Comparison of ENCODE assay signal across 13 cellular contexts in the genomic region with DNA sequence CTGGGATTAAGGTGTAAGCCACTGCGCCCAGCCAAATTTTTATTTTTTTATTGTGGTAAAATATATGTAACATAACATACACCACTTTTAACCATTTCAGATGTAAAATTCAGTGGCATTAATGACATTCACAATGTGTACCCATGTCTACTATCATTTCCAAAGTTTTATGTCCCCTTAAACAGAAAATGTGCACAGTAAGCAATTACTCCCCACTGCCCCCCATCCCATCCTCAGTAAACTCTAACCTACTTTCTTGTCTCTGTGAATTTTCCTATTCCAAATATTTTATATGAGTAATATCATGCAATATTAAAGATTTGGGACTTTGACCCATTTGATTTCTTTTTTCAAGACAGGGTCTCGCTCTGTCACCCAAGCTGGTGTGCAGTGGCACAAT. TPM values are rescaled to one million over a fixed set of nuclear protein-coding genes. Genes with fewer than 3 reads are reported as not detected.
DNase-seq lines count a peak whose midpoint lies in the region; ATAC-seq, FAIRE-seq and TF ChIP-seq lines count a peak whose summit lies in the region.
"Had no signal": no experiment of that assay in that cellular context is flagged by ENCODE, and none has a peak within 500 bp of the region (broad histone marks: within the 10 kb centered on the region; RNA-seq: fewer than 3 reads in every experiment).

No MANE protein-coding gene starts in this region.

- WGBS in A549 (ENCODE audit: missing lambda C conversion rate) = 94% methylated on average over 2 of the region's 2 CpGs
- WGBS in K562 (ENCODE audit: insufficient coverage, low coverage, missing lambda C conversion rate) = 97% methylated on average over 2 of the region's 2 CpGs

- no peaks in the 10 kb centered on the region for H3K9me1 ChIP-seq in K562 (ENCODE audit: control insufficient read depth, insufficient read depth, low read length)

- intact Hi-C loops in K562 (cut with micrococcal nuclease) = no loop called here

- peaks cover 74% of the 10 kb centered on the region for H3K36me3 ChIP-seq in K562 (ENCODE audit: control insufficient read depth, insufficient read depth, low read length)

- in situ Hi-C loops in K562 (cut with MboI) = no loop called here

- H3K4me1 ChIP-seq in A549 (peaks cover 29% of the 10 kb centered on the region), K562 (replicated peaks in 1 of 2; ENCODE audit: control insufficient read depth in 2 of 2, insufficient read depth in 2 of 2, low read length in 2 of 2) (no peaks in the 10 kb centered on the region)
- H3K4me1 ChIP-seq: BLaER1 treated with 17β-estradiol and CSF1 and Interleukin-3, amounts not matched to agents 10 nM and 100 nM had no signal

- TF ChIP-seq EP300 in A549 (IDR thresholded peaks at IDR 0.05) = no peak
- TF ChIP-seq EP300 in K562 (IDR thresholded peaks at IDR 0.05; ENCODE audit: low read length) = no peak

- no peaks in the 10 kb centered on the region for H3K9me3 ChIP-seq in A549
- no peaks in the 10 kb centered on the region for H3K9me3 ChIP-seq in K562 (replicated peaks; ENCODE audit: control insufficient read depth, insufficient read depth, low read depth, low read length)
- H3K9me3 ChIP-seq: BLaER1 treated with 17β-estradiol and CSF1 and Interleukin-3, amounts not matched to agents 10 nM and 100 nM had no signal

- no peak overlapping the region for H2AFZ ChIP-seq in K562 (ENCODE audit: low read depth, low read length)

- H3K27ac ChIP-seq in A549 (no peak overlapping the region), K562 (ENCODE audit: extremely low read depth, low read depth, low read length) (no peak overlapping the region)
- H3K27ac ChIP-seq: BLaER1 treated with 17β-estradiol and CSF1 and Interleukin-3, amounts not matched to agents 10 nM and 100 nM had no signal

- TF ChIP-seq CTCF in A549 (IDR thresholded peaks at IDR 0.05) = no peak
- no peak for TF ChIP-seq CTCF in K562 (IDR thresholded peaks at IDR 0.05 in 2 of 3, conservative IDR thresholded peaks at IDR 0.05 in 1 of 3; ENCODE audit: insufficient read depth in 2 of 3, low read depth in 1 of 3, low read length in 3 of 3)

- CTCF ChIA-PET in A549 (lab: Yijun Ruan, JAX) = interaction anchor here (0.7 to 6.1 kb wide), 5 partner anchors 9 to 20 kb away, joined by 3 to 34 read pairs (median 3); a partner anchor contains a TSS
- CTCF ChIA-PET in K562 (lab: Yijun Ruan, JAX; ENCODE audit: low intra/inter-chr PET ratio) = no interaction called here

- no TSS peak for BruUV-seq in K562 (replicated peaks; lab: Mats Ljungman, UMichigan)

- H3K9ac ChIP-seq in K562 (ENCODE audit: insufficient read depth in 1 of 2, low read depth in 2 of 2, low read length in 2 of 2) = no peak overlapping the region
- H3K9ac ChIP-seq: BLaER1 treated with 17β-estradiol and CSF1 and Interleukin-3, amounts not matched to agents 10 nM and 100 nM had no signal

- ATAC-seq in A549 (no peak), K562 (no peak)
- ATAC-seq: CD8-positive, alpha-beta T cell had no signal

- TF ChIP-seq RAD21 in A549 (conservative IDR thresholded peaks at IDR 0.05 in 1 of 2, IDR thresholded peaks at IDR 0.05 in 1 of 2) = no peak
- no peak for TF ChIP-seq RAD21 in K562 (CRISPR knock-in tag; conservative IDR thresholded peaks at IDR 0.05 in 1 of 2, IDR thresholded peaks at IDR 0.05 in 1 of 2)

- no peak for TF ChIP-seq POLR2A in A549 (IDR thresholded peaks at IDR 0.05; ENCODE audit: low read length)
- no peak for TF ChIP-seq POLR2A in K562 (conservative IDR thresholded peaks at IDR 0.05)

- POLR2A ChIA-PET in A549 (lab: Yijun Ruan, JAX) (interaction anchor here (0.5 kb wide), 2 partner anchors 38 to 120 kb away, joined by 3 read pairs; no protein-coding TSS in a partner anchor), K562 (lab: Yijun Ruan, JAX) (interaction anchor here (0.7 to 7.2 kb wide), 3 partner anchors 8 to 12 kb away, joined by 3 to 53 read pairs (median 29); no protein-coding TSS in a partner anchor)

- no peaks in the 10 kb centered on the region for H3K27me3 ChIP-seq in K562 (ENCODE audit: control insufficient read depth in 2 of 2, insufficient read depth in 2 of 2, low read length in 2 of 2)
- H3K27me3 ChIP-seq: BLaER1 treated with 17β-estradiol and CSF1 and Interleukin-3, amounts not matched to agents 10 nM and 100 nM had no signal

- DNase-seq in A549 (ENCODE audit: low read depth in 1 of 2, low spot score in 1 of 2) = no peak
- no peak for DNase-seq in K562 (ENCODE audit: extremely low read depth in 1 of 4, low spot score in 3 of 4)
- DNase-seq in activated effector memory CD4-positive, alpha-beta T cell treated with Interleukin-2 at 50 U/mL for 16 hours = no peak
- DNase-seq in UCSD-AML1 (lab: John Stamatoyannopoulos, UW; ENCODE audit: unreplicated experiment) = no peak
- DNase-seq: 8988T; Calu3; CD8-positive, alpha-beta T cell; DMS79 treated with DMSO at 0.1 percent for 48 hours; GF-D8; GOT3; H9 had no signal

- no peaks in the 10 kb centered on the region for H3K79me2 ChIP-seq in K562 (ENCODE audit: control insufficient read depth, insufficient read depth, low read length)

- H4K20me1 ChIP-seq in K562 (replicated peaks; ENCODE audit: control insufficient read depth, insufficient read depth, low read length) = no peaks in the 10 kb centered on the region
- H4K20me1 ChIP-seq: BLaER1 treated with 17β-estradiol and CSF1 and Interleukin-3, amounts not matched to agents 10 nM and 100 nM had no signal

- no peak for FAIRE-seq in A549 (lab: Jason Lieb, UNC)
- no peak for FAIRE-seq in K562 (lab: Jason Lieb, UNC)
- FAIRE-seq: HTR-8/SVneo had no signal

- no peak overlapping the region for H3K4me3 ChIP-seq in A549
- no peak overlapping the region for H3K4me3 ChIP-seq in K562
- H3K4me3 ChIP-seq: BLaER1 treated with 17β-estradiol and CSF1 and Interleukin-3, amounts not matched to agents 10 nM and 100 nM had no signal

- H3K4me2 ChIP-seq in A549 (no peak overlapping the region), K562 (ENCODE audit: insufficient read depth, low read length) (no peak overlapping the region)
- H3K4me2 ChIP-seq: BLaER1 treated with 17β-estradiol and CSF1 and Interleukin-3, amounts not matched to agents 10 nM and 100 nM had no signal

RNA-seq across cellular contexts. Expression of a gene that starts 14.6 kb away (rescaled TPM):
- polyA plus RNA-seq in A549 (2011; rRNA removed) (0.50 and 0.53 TPM in 2 replicates), A549 (2017; fragmentation: RNase III; extraction: RNeasy Plus Mini Kit Qiagen cat#74134 plus additional on column Dnase treatment) (1.1 to 1.3 TPM (median 1.1 TPM) in 3 replicates), K562 (2011; rRNA removed) (1.1 and 1.2 TPM in 2 replicates), K562 (2014; fragmentation: Illumina TruSeq; extraction: Trizol) (1.3 and 1.4 TPM in 2 replicates), K562 (2014; fragmentation: Nextera tagmentation; extraction: Ambion mirVana) (under 1 TPM; 0.06 TPM), K562 (2014; rRNA removed) (1.7 and 2.8 TPM in 2 replicates)
- 1.1 and 1.4 TPM in 2 replicates for polyA plus RNA-seq in A549 (2012; cell fraction: cytosol; rRNA removed)
- 1.6 and 2.1 TPM in 2 replicates for polyA plus RNA-seq in A549 (2012; cell fraction: nucleus; rRNA removed)
- 1.3 and 1.8 TPM in 2 replicates for polyA minus RNA-seq in A549 (2011; rRNA and poly(A)+ RNA removed)
- total RNA-seq in K562 (2011; cell fraction: chromatin; rRNA removed; ENCODE audit: low replicate concordance) = 4.4 and 10.2 TPM in 2 replicates
- total RNA-seq in K562 (2011; cell fraction: nucleolus; rRNA removed) = 5.1 and 6.3 TPM in 2 replicates
- 4.8 and 6.6 TPM in 2 replicates for total RNA-seq in K562 (2011; cell fraction: nucleoplasm; rRNA removed)
- total RNA-seq in K562 (2014; rRNA removed) (0.36 and 0.65 TPM in 2 replicates), K562 (2014; rRNA removed; fragmentation: Illumina TruSeq; extraction: Trizol) (0.38 and 0.44 TPM in 2 replicates), K562 (2015; rRNA removed; fragmentation: Illumina TruSeq; extraction: Trizol) (0.72 and 1.3 TPM in 2 replicates), K562 (2021) (1.9 and 2.2 TPM in 2 replicates)
- polyA plus RNA-seq in K562 (2011; cell fraction: cytosol; rRNA removed) = 1.4 and 3.2 TPM in 2 replicates
- polyA plus RNA-seq in K562 (2011; cell fraction: nucleus; rRNA removed) = 1.3 and 2.6 TPM in 2 replicates
- 0.85 and 0.87 TPM in 2 replicates for polyA plus RNA-seq in K562 (2012)
- polyA minus RNA-seq in K562 (2011; rRNA and poly(A)+ RNA removed) = 1.1 and 1.7 TPM in 2 replicates
- polyA minus RNA-seq in K562 (2011; cell fraction: cytosol; rRNA and poly(A)+ RNA removed) = 1.3 and 2.3 TPM in 2 replicates
- 1.5 and 1.7 TPM in 2 replicates for polyA minus RNA-seq in K562 (2011; cell fraction: nucleus; rRNA and poly(A)+ RNA removed)

RNA-seq across cellular contexts. Expression of a gene that starts 19.8 kb away (rescaled TPM):
- polyA plus RNA-seq in A549 (2011; rRNA removed) (133 and 170 TPM in 2 replicates), A549 (2017; fragmentation: RNase III; extraction: RNeasy Plus Mini Kit Qiagen cat#74134 plus additional on column Dnase treatment) (63.5 to 72.9 TPM (median 65.0 TPM) in 3 replicates), K562 (2011; rRNA removed) (203 and 301 TPM in 2 replicates), K562 (2014; fragmentation: Illumina TruSeq; extraction: Trizol) (217 and 250 TPM in 2 replicates), K562 (2014; fragmentation: Nextera tagmentation; extraction: Ambion mirVana) (100 to 1,000 TPM; 323 to 331 TPM), K562 (2014; rRNA removed) (174 and 176 TPM in 2 replicates)
- 98.9 and 104 TPM in 2 replicates for polyA plus RNA-seq in A549 (2012; cell fraction: cytosol; rRNA removed)
- polyA plus RNA-seq in A549 (2012; cell fraction: nucleus; rRNA removed) = 50.6 and 63.0 TPM in 2 replicates
- polyA minus RNA-seq in A549 (2011; rRNA and poly(A)+ RNA removed) = 74.9 and 76.0 TPM in 2 replicates
- 150 and 205 TPM in 2 replicates for total RNA-seq in K562 (2011; cell fraction: chromatin; rRNA removed; ENCODE audit: low replicate concordance)
- 107 and 124 TPM in 2 replicates for total RNA-seq in K562 (2011; cell fraction: nucleolus; rRNA removed)
- 132 and 160 TPM in 2 replicates for total RNA-seq in K562 (2011; cell fraction: nucleoplasm; rRNA removed)
- total RNA-seq in K562 (2014; rRNA removed) (43.1 and 58.1 TPM in 2 replicates), K562 (2014; rRNA removed; fragmentation: Illumina TruSeq; extraction: Trizol) (128 and 134 TPM in 2 replicates), K562 (2015; rRNA removed; fragmentation: Illumina TruSeq; extraction: Trizol) (87.2 and 87.6 TPM in 2 replicates), K562 (2021) (102 and 115 TPM in 2 replicates)
- polyA plus RNA-seq in K562 (2011; cell fraction: cytosol; rRNA removed) = 171 and 187 TPM in 2 replicates
- 65.7 and 92.6 TPM in 2 replicates for polyA plus RNA-seq in K562 (2011; cell fraction: nucleus; rRNA removed)
- polyA plus RNA-seq in K562 (2012) = 128 and 136 TPM in 2 replicates
- 163 and 220 TPM in 2 replicates for polyA minus RNA-seq in K562 (2011; rRNA and poly(A)+ RNA removed)
- 40.3 and 58.5 TPM in 2 replicates for polyA minus RNA-seq in K562 (2011; cell fraction: cytosol; rRNA and poly(A)+ RNA removed)
- 10.9 and 19.1 TPM in 2 replicates for polyA minus RNA-seq in K562 (2011; cell fraction: nucleus; rRNA and poly(A)+ RNA removed)

RNA-seq across cellular contexts. Expression of a gene that starts 33.2 kb away (rescaled TPM):
- 13.1 and 13.9 TPM in 2 replicates for polyA plus RNA-seq in A549 (2011; rRNA removed)
- 14.6 and 14.9 TPM in 2 replicates for polyA plus RNA-seq in A549 (2012; cell fraction: cytosol; rRNA removed)
- polyA plus RNA-seq in A549 (2012; cell fraction: nucleus; rRNA removed) = 25.3 and 26.0 TPM in 2 replicates
- 9.8 to 13.6 TPM (median 11.1 TPM) in 3 replicates for polyA plus RNA-seq in A549 (2017; fragmentation: RNase III; extraction: RNeasy Plus Mini Kit Qiagen cat#74134 plus additional on column Dnase treatment)
- 6.2 and 9.1 TPM in 2 replicates for polyA minus RNA-seq in A549 (2011; rRNA and poly(A)+ RNA removed)
- total RNA-seq in K562 (2011; cell fraction: chromatin; rRNA removed; ENCODE audit: low replicate concordance) = 163 and 258 TPM in 2 replicates
- total RNA-seq in K562 (2011; cell fraction: nucleolus; rRNA removed) = 156 and 166 TPM in 2 replicates
- total RNA-seq in K562 (2011; cell fraction: nucleoplasm; rRNA removed) = 187 and 194 TPM in 2 replicates
- total RNA-seq in K562 (2014; rRNA removed) = 17.2 and 17.7 TPM in 2 replicates
- 6.1 and 10.2 TPM in 2 replicates for total RNA-seq in K562 (2014; rRNA removed; fragmentation: Illumina TruSeq; extraction: Trizol)
- total RNA-seq in K562 (2015; rRNA removed; fragmentation: Illumina TruSeq; extraction: Trizol) = 11.4 and 14.4 TPM in 2 replicates
- total RNA-seq in K562 (2021) = 16.7 and 17.3 TPM in 2 replicates
- polyA plus RNA-seq in K562 (2011; rRNA removed) = 25.8 and 47.7 TPM in 2 replicates
- polyA plus RNA-seq in K562 (2011; cell fraction: cytosol; rRNA removed) = 28.0 and 36.5 TPM in 2 replicates
- polyA plus RNA-seq in K562 (2011; cell fraction: nucleus; rRNA removed) = 214 and 337 TPM in 2 replicates
- polyA plus RNA-seq in K562 (2012) = 17.4 and 29.8 TPM in 2 replicates
- polyA plus RNA-seq in K562 (2014; fragmentation: Illumina TruSeq; extraction: Trizol) = 15.4 and 16.5 TPM in 2 replicates
- 1 to 10 TPM; 3.3 to 5.6 TPM for polyA plus RNA-seq in K562 (2014; fragmentation: Nextera tagmentation; extraction: Ambion mirVana)
- polyA plus RNA-seq in K562 (2014; rRNA removed) = 24.5 and 30.1 TPM in 2 replicates
- polyA minus RNA-seq in K562 (2011; rRNA and poly(A)+ RNA removed) = 12.7 and 14.5 TPM in 2 replicates
- polyA minus RNA-seq in K562 (2011; cell fraction: cytosol; rRNA and poly(A)+ RNA removed) = 9.6 and 10.3 TPM in 2 replicates
- polyA minus RNA-seq in K562 (2011; cell fraction: nucleus; rRNA and poly(A)+ RNA removed) = 21.4 and 35.1 TPM in 2 replicates

RNA-seq across cellular contexts. Expression of a gene that starts 49.9 kb away (rescaled TPM):
- polyA plus RNA-seq in A549 (2011; rRNA removed) (7.7 and 12.2 TPM in 2 replicates), A549 (2017; fragmentation: RNase III; extraction: RNeasy Plus Mini Kit Qiagen cat#74134 plus additional on column Dnase treatment) (9.1 to 9.8 TPM (median 9.4 TPM) in 3 replicates), K562 (2011; rRNA removed) (7.3 and 12.5 TPM in 2 replicates), K562 (2014; fragmentation: Illumina TruSeq; extraction: Trizol) (6.3 and 11.5 TPM in 2 replicates), K562 (2014; fragmentation: Nextera tagmentation; extraction: Ambion mirVana) (under 1 TPM in 1 of 2 experiments, not detected in 1; 0.15 TPM), K562 (2014; rRNA removed) (7.5 and 7.7 TPM in 2 replicates)
- 12.1 and 17.1 TPM in 2 replicates for polyA plus RNA-seq in A549 (2012; cell fraction: cytosol; rRNA removed)
- 34.0 and 43.5 TPM in 2 replicates for polyA plus RNA-seq in A549 (2012; cell fraction: nucleus; rRNA removed)
- polyA minus RNA-seq in A549 (2011; rRNA and poly(A)+ RNA removed) = 16.6 and 23.1 TPM in 2 replicates
- 37.1 and 87.7 TPM in 2 replicates for total RNA-seq in K562 (2011; cell fraction: chromatin; rRNA removed; ENCODE audit: low replicate concordance)
- total RNA-seq in K562 (2011; cell fraction: nucleolus; rRNA removed) = 57.7 and 63.0 TPM in 2 replicates
- total RNA-seq in K562 (2011; cell fraction: nucleoplasm; rRNA removed) = 31.0 and 37.3 TPM in 2 replicates
- total RNA-seq in K562 (2014; rRNA removed) (11.4 and 14.0 TPM in 2 replicates), K562 (2014; rRNA removed; fragmentation: Illumina TruSeq; extraction: Trizol) (2.8 and 3.5 TPM in 2 replicates), K562 (2015; rRNA removed; fragmentation: Illumina TruSeq; extraction: Trizol) (5.4 and 6.9 TPM in 2 replicates), K562 (2021) (11.4 and 12.3 TPM in 2 replicates)
- polyA plus RNA-seq in K562 (2011; cell fraction: cytosol; rRNA removed) = 9.8 and 14.3 TPM in 2 replicates
- 49.8 and 57.1 TPM in 2 replicates for polyA plus RNA-seq in K562 (2011; cell fraction: nucleus; rRNA removed)
- 7.2 and 18.0 TPM in 2 replicates for polyA plus RNA-seq in K562 (2012)
- polyA minus RNA-seq in K562 (2011; rRNA and poly(A)+ RNA removed) = 5.9 and 7.6 TPM in 2 replicates
- polyA minus RNA-seq in K562 (2011; cell fraction: cytosol; rRNA and poly(A)+ RNA removed) = 9.4 and 11.3 TPM in 2 replicates
- polyA minus RNA-seq in K562 (2011; cell fraction: nucleus; rRNA and poly(A)+ RNA removed) = 16.4 and 29.1 TPM in 2 replicates

RNA-seq across cellular contexts. Expression of a gene that starts 59.4 kb away (rescaled TPM):
- polyA plus RNA-seq in A549 (2011; rRNA removed) (37.7 and 44.3 TPM in 2 replicates), A549 (2017; fragmentation: RNase III; extraction: RNeasy Plus Mini Kit Qiagen cat#74134 plus additional on column Dnase treatment) (25.1 to 27.9 TPM (median 26.9 TPM) in 3 replicates), K562 (2011; rRNA removed) (108 and 137 TPM in 2 replicates), K562 (2014; fragmentation: Illumina TruSeq; extraction: Trizol) (71.7 and 111 TPM in 2 replicates), K562 (2014; fragmentation: Nextera tagmentation; extraction: Ambion mirVana) (100 to 1,000 TPM in 1 of 2 experiments, 10 to 100 TPM in 1; 86.6 to 105 TPM), K562 (2014; rRNA removed) (96.2 and 114 TPM in 2 replicates)
- polyA plus RNA-seq in A549 (2012; cell fraction: cytosol; rRNA removed) = 15.2 and 16.3 TPM in 2 replicates
- polyA plus RNA-seq in A549 (2012; cell fraction: nucleus; rRNA removed) = 26.6 and 41.2 TPM in 2 replicates
- 42.1 and 52.9 TPM in 2 replicates for polyA minus RNA-seq in A549 (2011; rRNA and poly(A)+ RNA removed)
- total RNA-seq in K562 (2011; cell fraction: chromatin; rRNA removed; ENCODE audit: low replicate concordance) = 268 and 516 TPM in 2 replicates
- total RNA-seq in K562 (2011; cell fraction: nucleolus; rRNA removed) = 162 and 189 TPM in 2 replicates
- total RNA-seq in K562 (2011; cell fraction: nucleoplasm; rRNA removed) = 223 and 257 TPM in 2 replicates
- total RNA-seq in K562 (2014; rRNA removed) (77.8 and 83.6 TPM in 2 replicates), K562 (2014; rRNA removed; fragmentation: Illumina TruSeq; extraction: Trizol) (96.1 and 107 TPM in 2 replicates), K562 (2015; rRNA removed; fragmentation: Illumina TruSeq; extraction: Trizol) (72.5 and 78.9 TPM in 2 replicates), K562 (2021) (58.3 and 59.4 TPM in 2 replicates)
- polyA plus RNA-seq in K562 (2011; cell fraction: cytosol; rRNA removed) = 32.9 and 56.4 TPM in 2 replicates
- polyA plus RNA-seq in K562 (2011; cell fraction: nucleus; rRNA removed) = 206 and 218 TPM in 2 replicates
- 72.4 and 103 TPM in 2 replicates for polyA plus RNA-seq in K562 (2012)
- 159 and 165 TPM in 2 replicates for polyA minus RNA-seq in K562 (2011; rRNA and poly(A)+ RNA removed)
- polyA minus RNA-seq in K562 (2011; cell fraction: cytosol; rRNA and poly(A)+ RNA removed) = 36.9 and 53.2 TPM in 2 replicates
- 95.3 and 162 TPM in 2 replicates for polyA minus RNA-seq in K562 (2011; cell fraction: nucleus; rRNA and poly(A)+ RNA removed)
